13 cellular contexts compared by ENCODE assay signal in genomic region chr17:4785311-4786110, GRCh38. TPM values are rescaled to one million over a fixed set of nuclear protein-coding genes. Genes with fewer than 3 reads are reported as not detected.
DNase-seq lines count a peak whose midpoint lies in the region; ATAC-seq and TF ChIP-seq lines count a peak whose summit lies in the region.
"Had no signal": no experiment of that assay in that cellular context is flagged by ENCODE, and none has a peak within 500 bp of the region (broad histone marks: within the 10 kb centered on the region; RNA-seq: fewer than 3 reads in every experiment).

No MANE protein-coding gene starts in this region.

- no peaks in the 10 kb centered on the region for H3K9me3 Mint-ChIP-seq in activated CD4-positive, alpha-beta T cell treated with anti-CD3 and anti-CD28 coated beads for 36 hours (ENCODE audit: low read depth)
- H3K9me3 Mint-ChIP-seq in activated T-cell treated with anti-CD3 and anti-CD28 coated beads, Interleukin-2, amount 50 U/mL, for 24 hours: no peaks in the 10 kb centered on the region
- H3K9me3 Mint-ChIP-seq in stimulated activated effector memory CD8-positive, alpha-beta T cell treated with anti-CD3 and anti-CD28 coated beads, Interleukin-12 subunit alpha, Interleukin-12 subunit beta, amount 100 ng/mL, for 72 hours: no peaks in the 10 kb centered on the region

- ATAC-seq in activated CD4-positive, alpha-beta T cell treated with anti-CD3 and anti-CD28 coated beads for 36 hours: no peak
- ATAC-seq in right cardiac atrium (no peak), gastroesophageal sphincter (no peak)
- no peak for ATAC-seq in stimulated activated effector memory CD8-positive, alpha-beta T cell treated with anti-CD3 and anti-CD28 coated beads, Interleukin-12 subunit alpha, Interleukin-12 subunit beta, amount 100 ng/mL, for 72 hours

- TF ChIP-seq POLR2A in gastroesophageal sphincter (IDR thresholded peaks at IDR 0.05): no peak

- H3K4me3 Mint-ChIP-seq in activated CD4-positive, alpha-beta T cell treated with anti-CD3 and anti-CD28 coated beads for 36 hours: no peak overlapping the region
- no peak overlapping the region for H3K4me3 Mint-ChIP-seq in activated T-cell treated with anti-CD3 and anti-CD28 coated beads, Interleukin-2, amount 50 U/mL, for 24 hours
- H3K4me3 Mint-ChIP-seq in stimulated activated effector memory CD8-positive, alpha-beta T cell treated with anti-CD3 and anti-CD28 coated beads, Interleukin-12 subunit alpha, Interleukin-12 subunit beta, amount 100 ng/mL, for 72 hours: peak overlapping the region; percentile 26

- intact Hi-C loops in activated CD4-positive, alpha-beta T cell treated with anti-CD3 and anti-CD28 coated beads for 36 hours (cut with DNase I, micrococcal nuclease): loop anchor here (5.0 kb wide), 3 partner anchors 53 to 143 kb away; partner anchors contain the start of genes ALOX15 (in 1 of the 2), CHRNE (in 1 of the 2) and MED11 (in 1 of the 2)
- intact Hi-C loops in right cardiac atrium (cut with DNase I): loop anchor here in 2 of 4 donors (5.0 kb wide), 1 partner anchor 102 kb away; no protein-coding TSS in a partner anchor

- no peak for TF ChIP-seq CTCF in gastroesophageal sphincter (IDR thresholded peaks at IDR 0.05)

- WGBS in right cardiac atrium: 11% methylated on average over 61 of the region's 61 CpGs
- WGBS in gastroesophageal sphincter (ENCODE audit: low coverage in 1 of 2), 2 donors: 13% methylated on average over 15 of the region's 61 CpGs; no CpG with 5 or more reads in 1 of the 2 donors

- DNase-seq in activated CD4-positive, alpha-beta T cell treated with anti-CD3 and anti-CD28 coated beads for 36 hours: peak; percentile 37
- DNase-seq in activated CD4-positive, alpha-beta T cell treated with anti-CD3 and anti-CD28 coated beads for 48 hours: no peak
- DNase-seq in activated T-cell treated with anti-CD3 and anti-CD28 coated beads, Interleukin-2, amount 50 U/mL, for 24 hours: peak; percentile 46
- DNase-seq in right cardiac atrium (peak in 1 of 3 donors; percentile 61), 8988T (no peak)
- no peak for DNase-seq in stimulated activated effector memory CD8-positive, alpha-beta T cell treated with anti-CD3 and anti-CD28 coated beads, Interleukin-12 subunit alpha, Interleukin-12 subunit beta, amount 100 ng/mL, for 72 hours (ENCODE audit: low spot score in 2 of 2)
- DNase-seq in activated CD4-positive, CD25-positive, alpha-beta regulatory T cell (lab: John Stamatoyannopoulos, UW): no peak
- DNase-seq: effector memory CD4-positive, alpha-beta T cell; stimulated activated CD4-positive, alpha-beta T cell treated with anti-CD3 and anti-CD28 coated beads, Interleukin-2, amount 100 ng/mL, for 48 hours had no signal

- CTCF ChIA-PET in activated CD4-positive, alpha-beta T cell treated with anti-CD3 and anti-CD28 coated beads for 36 hours (lab: Charles Lee): interaction anchor here (1.0 kb wide), 1 partner anchor 45 kb away, joined by 4 read pairs; no protein-coding TSS in a partner anchor

- H3K4me1 ChIP-seq in right cardiac atrium (ENCODE audit: control insufficient read depth, insufficient read depth, low read length) (no peaks in the 10 kb centered on the region), gastroesophageal sphincter (peaks cover 0 to 49% (median 28%) of the 10 kb centered on the region in 3 donors)

- no peaks in the 10 kb centered on the region for H3K36me3 ChIP-seq in gastroesophageal sphincter

- H3K27ac Mint-ChIP-seq in activated CD4-positive, alpha-beta T cell treated with anti-CD3 and anti-CD28 coated beads for 36 hours: no peak overlapping the region
- H3K27ac Mint-ChIP-seq in activated T-cell treated with anti-CD3 and anti-CD28 coated beads, Interleukin-2, amount 50 U/mL, for 24 hours: no peak overlapping the region
- H3K27ac Mint-ChIP-seq in stimulated activated effector memory CD8-positive, alpha-beta T cell treated with anti-CD3 and anti-CD28 coated beads, Interleukin-12 subunit alpha, Interleukin-12 subunit beta, amount 100 ng/mL, for 72 hours: no peak overlapping the region

- H3K27ac ChIP-seq in right cardiac atrium (ENCODE audit: low read length) (no peak overlapping the region), gastroesophageal sphincter (peak overlapping the region in 2 of 4 donors; percentile 35 to 45)

- POLR2A ChIA-PET in activated CD4-positive, alpha-beta T cell treated with anti-CD3 and anti-CD28 coated beads for 36 hours (lab: Charles Lee): no interaction called here

- H3K36me3 Mint-ChIP-seq in activated CD4-positive, alpha-beta T cell treated with anti-CD3 and anti-CD28 coated beads for 36 hours (ENCODE audit: low read depth): no peaks in the 10 kb centered on the region
- no peaks in the 10 kb centered on the region for H3K36me3 Mint-ChIP-seq in activated T-cell treated with anti-CD3 and anti-CD28 coated beads, Interleukin-2, amount 50 U/mL, for 24 hours (ENCODE audit: low read depth)
- H3K36me3 Mint-ChIP-seq in stimulated activated effector memory CD8-positive, alpha-beta T cell treated with anti-CD3 and anti-CD28 coated beads, Interleukin-12 subunit alpha, Interleukin-12 subunit beta, amount 100 ng/mL, for 72 hours: no peaks in the 10 kb centered on the region

- H3K4me3 ChIP-seq in right cardiac atrium (ENCODE audit: low read length) (peak overlapping the region; percentile 13), gastroesophageal sphincter (peak overlapping the region in 1 of 2 donors; percentile 41)

- no peaks in the 10 kb centered on the region for H3K27me3 ChIP-seq in right cardiac atrium (ENCODE audit: control insufficient read depth, insufficient read depth)
- peaks cover 57% of the 10 kb centered on the region for H3K27me3 ChIP-seq in gastroesophageal sphincter

- peaks cover 59% of the 10 kb centered on the region for H3K27me3 Mint-ChIP-seq in activated CD4-positive, alpha-beta T cell treated with anti-CD3 and anti-CD28 coated beads for 36 hours
- peaks cover 73% of the 10 kb centered on the region for H3K27me3 Mint-ChIP-seq in activated T-cell treated with anti-CD3 and anti-CD28 coated beads, Interleukin-2, amount 50 U/mL, for 24 hours

- peaks cover 18% of the 10 kb centered on the region for H3K4me1 Mint-ChIP-seq in activated CD4-positive, alpha-beta T cell treated with anti-CD3 and anti-CD28 coated beads for 36 hours
- peaks cover 28% of the 10 kb centered on the region for H3K4me1 Mint-ChIP-seq in activated T-cell treated with anti-CD3 and anti-CD28 coated beads, Interleukin-2, amount 50 U/mL, for 24 hours (ENCODE audit: low read depth)
- peaks cover 18% of the 10 kb centered on the region for H3K4me1 Mint-ChIP-seq in stimulated activated effector memory CD8-positive, alpha-beta T cell treated with anti-CD3 and anti-CD28 coated beads, Interleukin-12 subunit alpha, Interleukin-12 subunit beta, amount 100 ng/mL, for 72 hours

- TF ChIP-seq EP300 in gastroesophageal sphincter (IDR thresholded peaks at IDR 0.05): no peak

- H3K9me3 ChIP-seq in right cardiac atrium (ENCODE audit: control insufficient read depth, low read length) (no peaks in the 10 kb centered on the region), gastroesophageal sphincter (no peaks in the 10 kb centered on the region)

RNA-seq across cellular contexts. Expression of gene VMO1, which starts 0.7 kb away (rescaled TPM):
- under 1 TPM; 0.30 TPM for total RNA-seq in activated CD4-positive, alpha-beta T cell treated with anti-CD3 and anti-CD28 coated beads for 36 hours
- 1 to 10 TPM in 3 of 4 donors, under 1 TPM in 1; 0.45 to 1.6 (median 1.4) TPM for total RNA-seq in right cardiac atrium
- 0.70 TPM for polyA plus RNA-seq in right cardiac atrium
- 1 to 10 TPM in 2 of 4 donors, not detected in 2; 1.3 to 3.5 TPM for total RNA-seq in gastroesophageal sphincter
- total RNA-seq: lung microvascular endothelial cell, SK-MEL-5 had no signal

RNA-seq across cellular contexts. Expression of gene GLTPD2, which starts 3.3 kb away (rescaled TPM):
- total RNA-seq in activated CD4-positive, alpha-beta T cell treated with anti-CD3 and anti-CD28 coated beads for 36 hours: not detected
- not detected for total RNA-seq in right cardiac atrium
- not detected for polyA plus RNA-seq in right cardiac atrium
- total RNA-seq in gastroesophageal sphincter: not detected
- total RNA-seq: lung microvascular endothelial cell, SK-MEL-5 had no signal
- polyA plus RNA-seq: BJ had no signal

RNA-seq across cellular contexts. Expression of gene PSMB6, which starts 10.5 kb away (rescaled TPM):
- total RNA-seq in activated CD4-positive, alpha-beta T cell treated with anti-CD3 and anti-CD28 coated beads for 36 hours: 100 to 1,000 TPM; 111 to 155 TPM
- total RNA-seq in right cardiac atrium (100 to 1,000 TPM; 149 to 163 (median 151) TPM), gastroesophageal sphincter (100 to 1,000 TPM; 184 to 242 (median 187) TPM)
- polyA plus RNA-seq in right cardiac atrium: 234 TPM

RNA-seq across cellular contexts. Expression of gene TM4SF5, which starts 13.8 kb away (rescaled TPM):
- total RNA-seq in activated CD4-positive, alpha-beta T cell treated with anti-CD3 and anti-CD28 coated beads for 36 hours: not detected
- not detected for total RNA-seq in right cardiac atrium
- not detected for polyA plus RNA-seq in right cardiac atrium
- not detected for total RNA-seq in gastroesophageal sphincter
- total RNA-seq: lung microvascular endothelial cell, SK-MEL-5 had no signal
- polyA plus RNA-seq: BJ had no signal

Comparison
In these comparisons a context has a peak if more than half of its experiments do, and no peak if none do; other contexts are left out.
1. DNase-seq: peak in activated CD4-positive, alpha-beta T cell treated with anti-CD3 and anti-CD28 coated beads for 36 hours (single experiment) and activated T-cell treated with anti-CD3 and anti-CD28 coated beads, Interleukin-2, amount 50 U/mL, for 24 hours (single experiment); none in activated CD4-positive, alpha-beta T cell treated with anti-CD3 and anti-CD28 coated beads for 48 hours (single experiment), stimulated activated effector memory CD8-positive, alpha-beta T cell treated with anti-CD3 and anti-CD28 coated beads, Interleukin-12 subunit alpha, Interleukin-12 subunit beta, amount 100 ng/mL, for 72 hours (0 of 2), activated CD4-positive, CD25-positive, alpha-beta regulatory T cell (0 of 4) and 8988T (single experiment).